ENCODE assay signal across 11 cellular contexts in genomic region chrX:48576108-48576507, GRCh38. TPM values are rescaled to one million over a fixed set of nuclear protein-coding genes. Genes with fewer than 3 reads are reported as not detected.
A peak's percentile ranks its signal among the peaks of the same experiment; 100 is the strongest.
DNase-seq lines count a peak whose midpoint lies in the region; ATAC-seq and TF ChIP-seq lines count a peak whose summit lies in the region.
"Had no signal": no experiment of that assay in that cellular context is flagged by ENCODE, and none has a peak within 500 bp of the region (broad histone marks: within the 10 kb centered on the region; RNA-seq: fewer than 3 reads in every experiment).

No MANE protein-coding gene starts in this region.

- H3K27ac ChIP-seq in right atrium auricular region: peak overlapping the region; percentile 94 to 96

- H3K9me3 ChIP-seq in right atrium auricular region: no peaks in the 10 kb centered on the region
- H3K9me3 ChIP-seq: mucosa of descending colon had no signal

- peaks cover 17% of the 10 kb centered on the region for H3K4me1 Mint-ChIP-seq in activated T-helper 2 cell treated with anti-CD3 and anti-CD28 coated beads, Interferon-gamma antibody, Interleukin-2, Interleukin-4, amounts not matched to agents 10 μg/mL and 5 μg/mL and 100 μg/mL, durations not matched to agents 14 hours and 24 hours and 36 hours (ENCODE audit: low read depth)
- peaks cover 21 to 29% of the 10 kb centered on the region in 2 donors for H3K4me1 Mint-ChIP-seq in immature natural killer cell
- H3K4me1 Mint-ChIP-seq in type B pancreatic cell (ENCODE audit: unreplicated experiment): no peaks in the 10 kb centered on the region

- DNase-seq in right atrium auricular region (ENCODE audit: low spot score) (no peak), Right ventricle myocardium inferior (ENCODE audit: missing footprints) (no peak), immature natural killer cell (no peak), type B pancreatic cell (ENCODE audit: extremely low spot score, unreplicated experiment) (no peak), DMS153 (lab: John Stamatoyannopoulos, UW) (no peak), left lobe of liver (ENCODE audit: low spot score) (no peak)
- DNase-seq in activated T-helper 2 cell treated with anti-CD3 and anti-CD28 coated beads, Interferon-gamma antibody, Interleukin-2, Interleukin-4, amounts not matched to agents 10 μg/mL and 5 μg/mL and 100 μg/mL, durations not matched to agents 14 hours and 24 hours and 36 hours (ENCODE audit: low spot score): no peak
- DNase-seq: activated gamma-delta T cell, mucosa of descending colon, NCI-H510A treated with DMSO at 0.1 percent for 48 hours had no signal

- peaks cover 0 to 16% of the 10 kb centered on the region in 2 donors for H3K4me1 ChIP-seq in right atrium auricular region

- H3K9me3 Mint-ChIP-seq in activated T-helper 2 cell treated with anti-CD3 and anti-CD28 coated beads, Interferon-gamma antibody, Interleukin-2, Interleukin-4, amounts not matched to agents 10 μg/mL and 5 μg/mL and 100 μg/mL, durations not matched to agents 14 hours and 24 hours and 36 hours: no peaks in the 10 kb centered on the region
- H3K9me3 Mint-ChIP-seq in immature natural killer cell (no peaks in the 10 kb centered on the region), type B pancreatic cell (no peaks in the 10 kb centered on the region)

- peak overlapping the region; percentile 38 for H3K27ac Mint-ChIP-seq in activated T-helper 2 cell treated with anti-CD3 and anti-CD28 coated beads, Interferon-gamma antibody, Interleukin-2, Interleukin-4, amounts not matched to agents 10 μg/mL and 5 μg/mL and 100 μg/mL, durations not matched to agents 14 hours and 24 hours and 36 hours
- peak overlapping the region in 4 of 6 donors; percentile 53 to 100 (median 80) for H3K27ac Mint-ChIP-seq in immature natural killer cell
- H3K27ac Mint-ChIP-seq in type B pancreatic cell: peak overlapping the region; percentile 99

- no peaks in the 10 kb centered on the region for H3K27me3 Mint-ChIP-seq in activated T-helper 2 cell treated with anti-CD3 and anti-CD28 coated beads, Interferon-gamma antibody, Interleukin-2, Interleukin-4, amounts not matched to agents 10 μg/mL and 5 μg/mL and 100 μg/mL, durations not matched to agents 14 hours and 24 hours and 36 hours (ENCODE audit: low read depth)
- H3K27me3 Mint-ChIP-seq in immature natural killer cell (ENCODE audit: low read depth in 3 of 3): peaks cover 10 to 24% (median 16%) of the 10 kb centered on the region in 3 donors
- no peaks in the 10 kb centered on the region for H3K27me3 Mint-ChIP-seq in type B pancreatic cell

- peak overlapping the region; percentile 60 to 62 for H3K4me3 ChIP-seq in right atrium auricular region
- H3K4me3 ChIP-seq: mucosa of descending colon had no signal

- peaks cover 52% of the 10 kb centered on the region for H3K36me3 Mint-ChIP-seq in activated T-helper 2 cell treated with anti-CD3 and anti-CD28 coated beads, Interferon-gamma antibody, Interleukin-2, Interleukin-4, amounts not matched to agents 10 μg/mL and 5 μg/mL and 100 μg/mL, durations not matched to agents 14 hours and 24 hours and 36 hours (ENCODE audit: low read depth)
- H3K36me3 Mint-ChIP-seq in immature natural killer cell: peaks cover 0 to 23% (median 4%) of the 10 kb centered on the region in 3 donors
- peaks cover 17% of the 10 kb centered on the region for H3K36me3 Mint-ChIP-seq in type B pancreatic cell

- H3K27me3 ChIP-seq in right atrium auricular region: no peaks in the 10 kb centered on the region

- ATAC-seq in Right ventricle myocardium inferior (no peak), GM21526 (IDR thresholded peaks at IDR 0.05; ENCODE audit: low FRiP score, unreplicated experiment) (no peak), left lobe of liver (no peak)
- ATAC-seq: mucosa of descending colon had no signal

- intact Hi-C loops in Right ventricle myocardium inferior (cut with DNase I): no loop called here
- intact Hi-C loops in activated T-helper 2 cell treated with anti-CD3 and anti-CD28 coated beads, Interferon-gamma antibody, Interleukin-2, Interleukin-4, amounts not matched to agents 10 μg/mL and 5 μg/mL and 100 μg/mL, durations not matched to agents 14 hours and 24 hours and 36 hours (cut with micrococcal nuclease): no loop called here

- H3K36me3 ChIP-seq in right atrium auricular region: peaks cover 44% of the 10 kb centered on the region

- TF ChIP-seq CTCF in right atrium auricular region (IDR thresholded peaks at IDR 0.05) (no peak), type B pancreatic cell (conservative IDR thresholded peaks at IDR 0.05) (no peak)

- H3K4me3 Mint-ChIP-seq in activated T-helper 2 cell treated with anti-CD3 and anti-CD28 coated beads, Interferon-gamma antibody, Interleukin-2, Interleukin-4, amounts not matched to agents 10 μg/mL and 5 μg/mL and 100 μg/mL, durations not matched to agents 14 hours and 24 hours and 36 hours (ENCODE audit: low read depth): peak overlapping the region; percentile 99
- H3K4me3 Mint-ChIP-seq in immature natural killer cell (peak overlapping the region in 4 of 5 donors; percentile 95 to 98 (median 98)), type B pancreatic cell (peak overlapping the region; percentile 95)

RNA-seq across cellular contexts. Expression of gene RBM3, which starts 1.8 kb away (rescaled TPM):
- total RNA-seq in right atrium auricular region: 10 to 100 TPM; 62.1 to 90.4 TPM
- 113 TPM for total RNA-seq in Right ventricle myocardium inferior
- total RNA-seq in activated T-helper 2 cell treated with anti-CD3 and anti-CD28 coated beads, Interferon-gamma antibody, Interleukin-2, Interleukin-4, amounts not matched to agents 10 μg/mL and 5 μg/mL and 100 μg/mL, durations not matched to agents 14 hours and 24 hours and 36 hours: 345 and 346 TPM in 2 replicates
- polyA plus RNA-seq in immature natural killer cell: 100 to 1,000 TPM; 251 to 286 (median 252) TPM
- total RNA-seq in type B pancreatic cell (ENCODE audit: low replicate concordance): 131 and 178 TPM in 2 replicates
- 20.6 TPM for total RNA-seq in left lobe of liver

RNA-seq across cellular contexts. Expression of gene WDR13, which starts 21.2 kb away (rescaled TPM):
- 100 to 1,000 TPM; 208 to 214 TPM for total RNA-seq in right atrium auricular region
- 170 TPM for total RNA-seq in Right ventricle myocardium inferior
- total RNA-seq in activated T-helper 2 cell treated with anti-CD3 and anti-CD28 coated beads, Interferon-gamma antibody, Interleukin-2, Interleukin-4, amounts not matched to agents 10 μg/mL and 5 μg/mL and 100 μg/mL, durations not matched to agents 14 hours and 24 hours and 36 hours: 43.4 and 44.7 TPM in 2 replicates
- polyA plus RNA-seq in immature natural killer cell: 10 to 100 TPM; 67.1 to 78.1 (median 75.4) TPM
- 80.2 and 96.1 TPM in 2 replicates for total RNA-seq in type B pancreatic cell (ENCODE audit: low replicate concordance)
- total RNA-seq in left lobe of liver: 86.7 TPM

RNA-seq across cellular contexts. Expression of gene TBC1D25, which starts 36.6 kb away (rescaled TPM):
- 10 to 100 TPM; 11.0 to 17.5 TPM for total RNA-seq in right atrium auricular region
- total RNA-seq in Right ventricle myocardium inferior: 20.5 TPM
- 16.0 and 18.3 TPM in 2 replicates for total RNA-seq in activated T-helper 2 cell treated with anti-CD3 and anti-CD28 coated beads, Interferon-gamma antibody, Interleukin-2, Interleukin-4, amounts not matched to agents 10 μg/mL and 5 μg/mL and 100 μg/mL, durations not matched to agents 14 hours and 24 hours and 36 hours
- 10 to 100 TPM; 20.0 to 34.9 (median 30.6) TPM for polyA plus RNA-seq in immature natural killer cell
- total RNA-seq in type B pancreatic cell (ENCODE audit: low replicate concordance): 10.6 and 12.8 TPM in 2 replicates
- total RNA-seq in left lobe of liver: 6.5 TPM

RNA-seq across cellular contexts. Expression of gene EBP, which starts 54.5 kb away (rescaled TPM):
- total RNA-seq in right atrium auricular region (10 to 100 TPM; 49.3 to 73.7 TPM), Right ventricle myocardium inferior (54.1 TPM), type B pancreatic cell (ENCODE audit: low replicate concordance) (79.8 and 95.9 TPM in 2 replicates), left lobe of liver (267 TPM)
- 209 and 212 TPM in 2 replicates for total RNA-seq in activated T-helper 2 cell treated with anti-CD3 and anti-CD28 coated beads, Interferon-gamma antibody, Interleukin-2, Interleukin-4, amounts not matched to agents 10 μg/mL and 5 μg/mL and 100 μg/mL, durations not matched to agents 14 hours and 24 hours and 36 hours
- 100 to 1,000 TPM; 184 to 314 (median 233) TPM for polyA plus RNA-seq in immature natural killer cell

Comparison
In these comparisons a context has a peak if more than half of its experiments do, and no peak if none do; other contexts are left out.
1. H3K27ac Mint-ChIP-seq: peak in every context shown above with its lines; median percentile 99 in type B pancreatic cell; 80 in immature natural killer cell; 38 in activated T-helper 2 cell treated with anti-CD3 and anti-CD28 coated beads, Interferon-gamma antibody, Interleukin-2, Interleukin-4, amounts not matched to agents 10 μg/mL and 5 μg/mL and 100 μg/mL, durations not matched to agents 14 hours and 24 hours and 36 hours.